Comparison of ENCODE assay signal across 1 cellular context in genomic region chr1:211323156-211324063, GRCh38.
TF ChIP-seq lines count a peak whose summit lies in the region.

No MANE protein-coding gene starts in this region.

TF ChIP-seq in GM23338, 12 proteins besides CTCF, POLR2A, EP300 and RAD21 (continued from another document):
- TF ChIP-seq REST (IDR thresholded peaks at IDR 0.05; ENCODE audit: unreplicated experiment) (no peak), ZNF331 (CRISPR knock-in tag; IDR thresholded peaks at IDR 0.05; ENCODE audit: low read depth) (no peak), JUNB (IDR thresholded peaks at IDR 0.05; ENCODE audit: unreplicated experiment) (no peak), EZH2 (IDR thresholded peaks at IDR 0.05; ENCODE audit: low read depth, unreplicated experiment) (no peak), EZH2phosphoT487 (IDR thresholded peaks at IDR 0.05; ENCODE audit: unreplicated experiment) (no peak), ETS1 (IDR thresholded peaks at IDR 0.05) (no peak), POLR2AphosphoS5 (IDR thresholded peaks at IDR 0.05; ENCODE audit: low read depth) (no peak), CREB1 (CRISPR knock-in tag; IDR thresholded peaks at IDR 0.05; ENCODE audit: low read depth) (no peak), ZNF114 (CRISPR knock-in tag; IDR thresholded peaks at IDR 0.05) (no peak)
